Comparison of ENCODE assay signal across 8 cellular contexts in genomic region chr1:6052543-6053205, GRCh38. TPM values are rescaled to one million over a fixed set of nuclear protein-coding genes. Genes with fewer than 3 reads are reported as not detected.
A peak's percentile ranks its signal among the peaks of the same experiment; 100 is the strongest.
DNase-seq lines count a peak whose midpoint lies in the region; ATAC-seq and TF ChIP-seq lines count a peak whose summit lies in the region.

No MANE protein-coding gene starts in this region.

- no peak overlapping the region for H3K4me2 ChIP-seq in parathyroid adenoma (ENCODE audit: low read length)

- no peaks in the 10 kb centered on the region for H3K4me1 ChIP-seq in CD8-positive, alpha-beta T cell (ENCODE audit: insufficient read depth, low read length)
- H3K4me1 ChIP-seq in NT2/D1 (ENCODE audit: insufficient read depth, insufficient read length) (no peaks in the 10 kb centered on the region), parathyroid adenoma (no peaks in the 10 kb centered on the region)

- POLR2A ChIA-PET in CD8-positive, alpha-beta T cell (lab: Charles Lee) = no interaction called here

- H3K4me1 Mint-ChIP-seq in CD8-positive, alpha-beta T cell (ENCODE audit: low read depth) = peaks cover 22% of the 10 kb centered on the region
- H3K4me1 Mint-ChIP-seq in activated T-helper 1 cell treated with anti-CD3 and anti-CD28 coated beads, Interleukin-12 subunit alpha, Interleukin-12 subunit beta, Interleukin-2, Interleukin-4 antibody, amounts not matched to agents 30 ng/mL and 10 ng/mL and 1 ng/mL, durations not matched to agents 14 hours and 24 hours and 36 hours (ENCODE audit: low read depth) = peaks cover 8% of the 10 kb centered on the region

- H3K4me3 ChIP-seq in CD8-positive, alpha-beta T cell (ENCODE audit: low read depth, low read length) = no peak overlapping the region
- H3K4me3 ChIP-seq in HL-60 (replicated peaks; ENCODE audit: insufficient read depth, low read length) (no peak overlapping the region), NT2/D1 (ENCODE audit: insufficient read length, low read depth) (no peak overlapping the region), parathyroid adenoma (ENCODE audit: low read depth, low read length) (no peak overlapping the region)

- H3K27ac ChIP-seq in CD8-positive, alpha-beta T cell (ENCODE audit: low read depth, low read length) = no peak overlapping the region
- H3K27ac ChIP-seq in HL-60 (replicated peaks) (no peak overlapping the region), parathyroid adenoma (no peak overlapping the region)

- no peak overlapping the region for H2AFZ ChIP-seq in parathyroid adenoma

- no peaks in the 10 kb centered on the region for H3K27me3 Mint-ChIP-seq in CD8-positive, alpha-beta T cell (ENCODE audit: low read depth)
- H3K27me3 Mint-ChIP-seq in activated T-helper 1 cell treated with anti-CD3 and anti-CD28 coated beads, Interleukin-12 subunit alpha, Interleukin-12 subunit beta, Interleukin-2, Interleukin-4 antibody, amounts not matched to agents 30 ng/mL and 10 ng/mL and 1 ng/mL, durations not matched to agents 14 hours and 24 hours and 36 hours (ENCODE audit: insufficient read depth) = peaks cover 1% of the 10 kb centered on the region

- CTCF ChIA-PET in CD8-positive, alpha-beta T cell (lab: Charles Lee) = interaction anchor here (0.7 to 1.1 kb wide), 4 partner anchors 15 to 194 kb away, joined by 3 to 4 read pairs (median 3); no protein-coding TSS in a partner anchor

- ATAC-seq in CD8-positive, alpha-beta T cell = peak; percentile 57
- ATAC-seq in GM21423 (IDR thresholded peaks at IDR 0.05; ENCODE audit: unreplicated experiment) = no peak
- no peak for ATAC-seq in GM21825 (IDR thresholded peaks at IDR 0.05; ENCODE audit: unreplicated experiment)

- no peak overlapping the region for H3K4me3 Mint-ChIP-seq in CD8-positive, alpha-beta T cell
- no peak overlapping the region for H3K4me3 Mint-ChIP-seq in activated T-helper 1 cell treated with anti-CD3 and anti-CD28 coated beads, Interleukin-12 subunit alpha, Interleukin-12 subunit beta, Interleukin-2, Interleukin-4 antibody, amounts not matched to agents 30 ng/mL and 10 ng/mL and 1 ng/mL, durations not matched to agents 14 hours and 24 hours and 36 hours

- no peaks in the 10 kb centered on the region for H3K9me3 ChIP-seq in CD8-positive, alpha-beta T cell (ENCODE audit: low read length)
- H3K9me3 ChIP-seq in NT2/D1 (ENCODE audit: insufficient read depth, low read length) (no peaks in the 10 kb centered on the region), parathyroid adenoma (ENCODE audit: control insufficient read depth, low read length) (no peaks in the 10 kb centered on the region)

- H3K36me3 Mint-ChIP-seq in CD8-positive, alpha-beta T cell = peaks cover 58% of the 10 kb centered on the region
- peaks cover 21% of the 10 kb centered on the region for H3K36me3 Mint-ChIP-seq in activated T-helper 1 cell treated with anti-CD3 and anti-CD28 coated beads, Interleukin-12 subunit alpha, Interleukin-12 subunit beta, Interleukin-2, Interleukin-4 antibody, amounts not matched to agents 30 ng/mL and 10 ng/mL and 1 ng/mL, durations not matched to agents 14 hours and 24 hours and 36 hours (ENCODE audit: low read depth)

- intact Hi-C loops in CD8-positive, alpha-beta T cell (cut with DNase I, micrococcal nuclease) = loop anchor here in 1 of 2 experiments (1.0 kb wide), 1 partner anchor 193 kb away; no protein-coding TSS in a partner anchor
- intact Hi-C loops in activated T-helper 1 cell treated with anti-CD3 and anti-CD28 coated beads, Interleukin-12 subunit alpha, Interleukin-12 subunit beta, Interleukin-2, Interleukin-4 antibody, amounts not matched to agents 30 ng/mL and 10 ng/mL and 1 ng/mL, durations not matched to agents 14 hours and 24 hours and 36 hours (cut with micrococcal nuclease) = loop anchor here (2.0 kb wide), 1 partner anchor 192 kb away; the partner anchor contains the start of gene HES3

- TF ChIP-seq CTCF in CD8-positive, alpha-beta T cell (IDR thresholded peaks at IDR 0.05) = no peak
- TF ChIP-seq CTCF in HL-60 (IDR thresholded peaks at IDR 0.05; ENCODE audit: insufficient read depth, low read length) = peak; percentile 18
- peak; percentile 52 for TF ChIP-seq CTCF in parathyroid adenoma (IDR thresholded peaks at IDR 0.05)

- peak; percentile 11 to 61 (median 42) for DNase-seq in CD8-positive, alpha-beta T cell
- DNase-seq in HL-60 (ENCODE audit: low read depth in 1 of 2, low spot score in 1 of 2) (peak in 1 of 2 experiments; percentile 25), NT2/D1 (ENCODE audit: low read depth, low spot score) (peak; percentile 36), glomerular endothelial cell (ENCODE audit: extremely low read depth, low read depth, low spot score) (peak; percentile 31)
- DNase-seq in activated T-helper 1 cell treated with anti-CD3 and anti-CD28 coated beads, Interleukin-12 subunit alpha, Interleukin-12 subunit beta, Interleukin-2, Interleukin-4 antibody, amounts not matched to agents 30 ng/mL and 10 ng/mL and 1 ng/mL, durations not matched to agents 14 hours and 24 hours and 36 hours (ENCODE audit: low spot score) = peak; percentile 25

- H3K27ac Mint-ChIP-seq in CD8-positive, alpha-beta T cell = no peak overlapping the region
- H3K27ac Mint-ChIP-seq in activated T-helper 1 cell treated with anti-CD3 and anti-CD28 coated beads, Interleukin-12 subunit alpha, Interleukin-12 subunit beta, Interleukin-2, Interleukin-4 antibody, amounts not matched to agents 30 ng/mL and 10 ng/mL and 1 ng/mL, durations not matched to agents 14 hours and 24 hours and 36 hours = no peak overlapping the region

- peaks cover 17% of the 10 kb centered on the region for H3K36me3 ChIP-seq in CD8-positive, alpha-beta T cell (ENCODE audit: insufficient read depth, low read length)
- H3K36me3 ChIP-seq in NT2/D1 (ENCODE audit: insufficient read depth, insufficient read length, low read length) = no peaks in the 10 kb centered on the region
- no peaks in the 10 kb centered on the region for H3K36me3 ChIP-seq in parathyroid adenoma (ENCODE audit: control insufficient read depth, insufficient read depth, low read length)

- no peak overlapping the region for H3K9ac ChIP-seq in NT2/D1 (ENCODE audit: insufficient read length, low read depth)
- H3K9ac ChIP-seq in parathyroid adenoma = no peak overlapping the region

- H3K27me3 ChIP-seq in CD8-positive, alpha-beta T cell (ENCODE audit: insufficient read depth, low read length) = no peaks in the 10 kb centered on the region
- no peaks in the 10 kb centered on the region for H3K27me3 ChIP-seq in HL-60 (ENCODE audit: insufficient read depth, poor library complexity, severe bottlenecking)
- no peaks in the 10 kb centered on the region for H3K27me3 ChIP-seq in NT2/D1 (ENCODE audit: insufficient read depth, insufficient read length)
- no peaks in the 10 kb centered on the region for H3K27me3 ChIP-seq in parathyroid adenoma (ENCODE audit: control insufficient read depth, insufficient read depth, low read length)

- no peaks in the 10 kb centered on the region for H3K9me3 Mint-ChIP-seq in CD8-positive, alpha-beta T cell
- H3K9me3 Mint-ChIP-seq in activated T-helper 1 cell treated with anti-CD3 and anti-CD28 coated beads, Interleukin-12 subunit alpha, Interleukin-12 subunit beta, Interleukin-2, Interleukin-4 antibody, amounts not matched to agents 30 ng/mL and 10 ng/mL and 1 ng/mL, durations not matched to agents 14 hours and 24 hours and 36 hours = no peaks in the 10 kb centered on the region

- H3K79me2 ChIP-seq in parathyroid adenoma = no peaks in the 10 kb centered on the region

RNA-seq across cellular contexts. Expression of gene KCNAB2, which starts 7.0 kb away (rescaled TPM):
- total RNA-seq in CD8-positive, alpha-beta T cell = 100 to 1,000 TPM; 152 to 163 TPM
- 237 and 254 TPM in 2 replicates for total RNA-seq in activated T-helper 1 cell treated with anti-CD3 and anti-CD28 coated beads, Interleukin-12 subunit alpha, Interleukin-12 subunit beta, Interleukin-2, Interleukin-4 antibody, amounts not matched to agents 30 ng/mL and 10 ng/mL and 1 ng/mL, durations not matched to agents 14 hours and 24 hours and 36 hours
- 3.9 and 4.8 TPM in 2 replicates for total RNA-seq in glomerular endothelial cell

Comparison
In these comparisons a context has a peak if more than half of its experiments do, and no peak if none do; other contexts are left out.
1. RNA of gene KCNAB2, which starts 7.0 kb away (total RNA-seq): 237 to 254 TPM in activated T-helper 1 cell treated with anti-CD3 and anti-CD28 coated beads, Interleukin-12 subunit alpha, Interleukin-12 subunit beta, Interleukin-2, Interleukin-4 antibody, amounts not matched to agents 30 ng/mL and 10 ng/mL and 1 ng/mL, durations not matched to agents 14 hours and 24 hours and 36 hours and 152 to 163 TPM in CD8-positive, alpha-beta T cell; 3.9 to 4.8 TPM in glomerular endothelial cell; every median in the first group is over 10 times any median in the second.